ENCODE assay signal across 20 cellular contexts in the genomic region with DNA sequence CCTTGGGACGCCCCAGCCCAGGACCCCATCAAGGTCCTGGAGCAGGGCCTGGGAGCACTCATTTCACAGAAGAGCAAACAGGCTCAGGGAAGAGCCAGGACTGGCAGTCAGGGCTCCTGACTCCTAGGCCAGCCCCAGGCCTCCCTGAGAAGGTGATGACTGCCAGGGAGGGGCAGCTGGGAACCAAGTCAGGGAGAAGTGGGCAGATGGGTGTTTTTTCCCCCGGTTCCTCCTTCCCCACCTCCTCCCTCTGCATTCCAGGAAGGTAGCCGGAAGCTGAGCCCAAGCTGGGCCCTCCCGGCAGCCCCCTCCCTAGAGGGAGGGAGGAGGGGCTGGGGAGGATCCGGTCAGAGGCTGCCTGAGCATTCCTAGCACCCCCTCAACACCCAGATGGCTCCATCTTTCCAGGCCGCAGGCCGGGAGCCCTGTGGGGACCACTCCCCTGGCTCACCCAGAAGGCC. TPM values are rescaled to one million over a fixed set of nuclear protein-coding genes. Genes with fewer than 3 reads are reported as not detected.
DNase-seq lines count a peak whose midpoint lies in the region; ATAC-seq, FAIRE-seq and TF ChIP-seq lines count a peak whose summit lies in the region.
"Had no signal": no experiment of that assay in that cellular context is flagged by ENCODE, and none has a peak within 500 bp of the region (broad histone marks: within the 10 kb centered on the region; RNA-seq: fewer than 3 reads in every experiment).

No MANE protein-coding gene starts in this region.

- no peaks in the 10 kb centered on the region for H4K20me1 ChIP-seq in GM12878 (ENCODE audit: control insufficient read depth, insufficient read depth)

- intact Hi-C loops in GM12878 (cut with micrococcal nuclease; ENCODE audit: unreplicated experiment): no loop called here

- no TSS peak for BruUV-seq in GM12878 (replicated peaks; lab: Mats Ljungman, UMichigan)

- TF ChIP-seq CTCF in GM12878 (IDR thresholded peaks at IDR 0.05 in 2 of 3, conservative IDR thresholded peaks at IDR 0.05 in 1 of 3; ENCODE audit: control insufficient read depth in 2 of 3, extremely low read depth in 1 of 3, insufficient read depth in 1 of 3, low read depth in 3 of 3, low read length in 3 of 3): no peak

- POLR2A ChIA-PET in GM12878 (lab: Charles Lee): interaction anchor here (0.6 kb wide), 1 partner anchor 686 kb away, joined by 4 read pairs; no protein-coding TSS in a partner anchor

- H2AFZ ChIP-seq in GM12878 (ENCODE audit: control insufficient read depth, low read depth, low read length): peak overlapping the region; percentile 62; the same call in 1 of the 2 replicates

- no peak overlapping the region for H3K4me3 Mint-ChIP-seq in stimulated activated naive CD8-positive, alpha-beta T cell treated with anti-CD3 and anti-CD28 coated beads, Interleukin-15, amount 100 ng/mL, for 72 hours
- H3K4me3 Mint-ChIP-seq: activated CD4-positive, alpha-beta T cell treated with anti-CD3 and anti-CD28 coated beads for 36 hours; activated T-cell treated with anti-CD3 and anti-CD28 coated beads, Interleukin-2, amount 50 U/mL, for 24 hours; HFFc6; naive B cell; T-helper 1 cell treated with Interleukin-12 subunit alpha and Interleukin-12 subunit beta and Interleukin-4 antibody, amounts not matched to agents 30 μg/mL and 1 μg/mL, for 36 hours had no signal

- no peaks in the 10 kb centered on the region for H3K4me1 ChIP-seq in GM12878 (ENCODE audit: control insufficient read depth, insufficient read depth, low read length)
- H3K4me1 ChIP-seq in mesodermal cell (ENCODE audit: control insufficient read depth, insufficient read depth, low read length, poor library complexity, severe bottlenecking): peaks cover 55% of the 10 kb centered on the region

- no peak overlapping the region for H3K9ac ChIP-seq in GM12878 (ENCODE audit: control insufficient read depth, insufficient read depth, low read length)

- H3K79me2 ChIP-seq in GM12878 (ENCODE audit: control insufficient read depth, insufficient read depth, low read length): no peaks in the 10 kb centered on the region

- H3K4me1 Mint-ChIP-seq in stimulated activated naive CD8-positive, alpha-beta T cell treated with anti-CD3 and anti-CD28 coated beads, Interleukin-15, amount 100 ng/mL, for 72 hours: peaks cover 18% of the 10 kb centered on the region

- H3K36me3 ChIP-seq in GM12878 (ENCODE audit: control insufficient read depth in 2 of 2, insufficient read depth in 2 of 2, low read length in 1 of 2) (no peaks in the 10 kb centered on the region), mesodermal cell (ENCODE audit: control insufficient read depth, insufficient read depth, low read length) (peaks cover 44% of the 10 kb centered on the region)
- H3K36me3 ChIP-seq: esophagus muscularis mucosa, tibial nerve had no signal

- H3K9me3 ChIP-seq in GM12878 (replicated peaks; ENCODE audit: control insufficient read depth, insufficient read depth, low read length): no peaks in the 10 kb centered on the region
- H3K9me3 ChIP-seq in mesodermal cell (ENCODE audit: control insufficient read depth, low read length): no peaks in the 10 kb centered on the region
- H3K9me3 ChIP-seq: esophagus muscularis mucosa, tibial nerve had no signal

- in situ Hi-C loops in GM12878 (cut with MboI): no loop called here

- no peaks in the 10 kb centered on the region for H3K27me3 ChIP-seq in GM12878 (replicated peaks in 1 of 2; ENCODE audit: control insufficient read depth in 2 of 2, insufficient read depth in 2 of 2, low read length in 1 of 2)
- H3K27me3 ChIP-seq: tibial nerve had no signal

- FAIRE-seq in GM12878 (lab: Jason Lieb, UNC): no peak
- FAIRE-seq: colon, RCC 7860 had no signal

- H3K27me3 Mint-ChIP-seq in stimulated activated naive CD8-positive, alpha-beta T cell treated with anti-CD3 and anti-CD28 coated beads, Interleukin-15, amount 100 ng/mL, for 72 hours: peaks cover 7% of the 10 kb centered on the region
- H3K27me3 Mint-ChIP-seq: activated CD4-positive, alpha-beta T cell treated with anti-CD3 and anti-CD28 coated beads for 36 hours had no signal

- no peak overlapping the region for H3K4me3 ChIP-seq in GM12878
- H3K4me3 ChIP-seq in mesodermal cell (ENCODE audit: extremely low read depth, insufficient read depth, low read length, poor library complexity, severe bottlenecking): no peak overlapping the region
- H3K4me3 ChIP-seq: esophagus muscularis mucosa, tibial nerve had no signal

- RAD21 ChIA-PET in GM12878 (lab: Charles Lee; ENCODE audit: unreplicated experiment): interaction anchor here (1.2 kb wide), 1 partner anchor 13 kb away, joined by 3 read pairs; no protein-coding TSS in a partner anchor

- SMC1A ChIA-PET in GM12878 (lab: Charles Lee; ENCODE audit: uncharacterized antibody, unreplicated experiment): no interaction called here

- no peaks in the 10 kb centered on the region for H3K9me3 Mint-ChIP-seq in stimulated activated naive CD8-positive, alpha-beta T cell treated with anti-CD3 and anti-CD28 coated beads, Interleukin-15, amount 100 ng/mL, for 72 hours
- H3K9me3 Mint-ChIP-seq: activated T-cell treated with anti-CD3 and anti-CD28 coated beads, Interleukin-2, amount 50 U/mL, for 24 hours; HFFc6; naive B cell; T-helper 1 cell treated with Interleukin-12 subunit alpha and Interleukin-12 subunit beta and Interleukin-4 antibody, amounts not matched to agents 30 μg/mL and 1 μg/mL, for 36 hours had no signal

- no peak for ATAC-seq in stimulated activated naive CD8-positive, alpha-beta T cell treated with anti-CD3 and anti-CD28 coated beads, Interleukin-15, amount 100 ng/mL, for 72 hours
- no peak for ATAC-seq in stimulated activated naive CD8-positive, alpha-beta T cell treated with anti-CD3 and anti-CD28 coated beads, Interleukin-15, Interleukin-2, amounts not matched to agents 100 U/mL and 50 U/mL, for 24 hours
- no peak for ATAC-seq in GM12878
- no peak for ATAC-seq in HG03342 (IDR thresholded peaks at IDR 0.05; ENCODE audit: unreplicated experiment)
- ATAC-seq in GM19455 (IDR thresholded peaks at IDR 0.05; ENCODE audit: unreplicated experiment): no peak
- ATAC-seq: activated CD4-positive, alpha-beta T cell treated with anti-CD3 and anti-CD28 coated beads for 36 hours had no signal

- no peak for TF ChIP-seq RAD21 in GM12878 (IDR thresholded peaks at IDR 0.05; ENCODE audit: insufficient read depth, low read depth, low read length)

- TF ChIP-seq EP300 in GM12878 (IDR thresholded peaks at IDR 0.05; ENCODE audit: borderline replicate concordance in 1 of 2, control insufficient read depth in 1 of 2, low read depth in 2 of 2, low read length in 2 of 2): no peak

- 42% methylated on average over 6 of the region's 7 CpGs for WGBS in GM12878 (ENCODE audit: insufficient coverage, insufficient replicate concordance, low lambda C conversion rate, missing lambda C conversion rate)
- WGBS in mesodermal cell (ENCODE audit: insufficient coverage in 2 of 2), 2 experiments: 83 to 90% methylated on average over 1 to 2 of the region's 7 CpGs

- CTCF ChIA-PET in GM12878 (lab: Yijun Ruan, JAX): interaction anchor here (0.7 to 1.5 kb wide), 2 partner anchors 23 to 25 kb away, joined by 3 to 4 read pairs; no protein-coding TSS in a partner anchor

- no peak overlapping the region for H3K4me2 ChIP-seq in GM12878 (ENCODE audit: control insufficient read depth, insufficient read depth)

- H3K27ac Mint-ChIP-seq in stimulated activated naive CD8-positive, alpha-beta T cell treated with anti-CD3 and anti-CD28 coated beads, Interleukin-15, amount 100 ng/mL, for 72 hours: peak overlapping the region; percentile 19 to 42
- H3K27ac Mint-ChIP-seq: activated CD4-positive, alpha-beta T cell treated with anti-CD3 and anti-CD28 coated beads for 36 hours; HFFc6; T-helper 1 cell treated with Interleukin-12 subunit alpha and Interleukin-12 subunit beta and Interleukin-4 antibody, amounts not matched to agents 30 μg/mL and 1 μg/mL, for 36 hours had no signal

- DNase-seq in stimulated activated naive CD8-positive, alpha-beta T cell treated with anti-CD3 and anti-CD28 coated beads, Interleukin-15, amount 100 ng/mL, for 72 hours: no peak
- no peak for DNase-seq in stimulated activated naive CD8-positive, alpha-beta T cell treated with anti-CD3 and anti-CD28 coated beads, Interleukin-15, Interleukin-2, amounts not matched to agents 100 U/mL and 50 U/mL, for 24 hours
- DNase-seq in GM12878 (ENCODE audit: low read depth, low spot score) (no peak), ureter (ENCODE audit: low spot score) (no peak)
- DNase-seq in stimulated activated CD8-positive, alpha-beta memory T cell treated with anti-CD3 and anti-CD28 coated beads, Interleukin-4, amount 100 ng/mL, for 48 hours: no peak
- DNase-seq: activated T-cell treated with anti-CD3 and anti-CD28 coated beads, Interleukin-2, amount 50 U/mL, for 24 hours; HFFc6; naive B cell; NCI-H187 treated with DMSO at 0.1 percent for 48 hours; NCI-H69; retina had no signal

- H3K27ac ChIP-seq in GM12878 (ENCODE audit: control insufficient read depth, insufficient read depth): no peak overlapping the region
- peak overlapping the region; percentile 79 for H3K27ac ChIP-seq in mesodermal cell (ENCODE audit: low read depth, low read length, severe bottlenecking)
- H3K27ac ChIP-seq: esophagus muscularis mucosa, tibial nerve had no signal

- no peak for TF ChIP-seq POLR2A in GM12878 (IDR thresholded peaks at IDR 0.05; ENCODE audit: low read depth, low read length)

RNA-seq across cellular contexts. Expression of a gene that starts 19.6 kb away (rescaled TPM):
- 24.0 and 28.0 TPM in 2 replicates for total RNA-seq in GM12878 (2013; cell fraction: nucleolus; rRNA removed)
- total RNA-seq in GM12878 (2014; rRNA removed) (1.0 and 1.1 TPM in 2 replicates), GM12878 (2014; rRNA removed; fragmentation: Illumina TruSeq; extraction: Trizol) (0.27 and 0.60 TPM in 2 replicates), GM12878 (2021) (2.0 and 3.1 TPM in 2 replicates), ureter (4.7 TPM)
- polyA plus RNA-seq in GM12878 (2011; ENCODE audit: low read depth): 1.1 TPM
- polyA plus RNA-seq in GM12878 (2011; rRNA removed) (9.6 and 15.6 TPM in 2 replicates), GM12878 (2014; fragmentation: Illumina TruSeq; extraction: Trizol) (0.93 and 1.2 TPM in 2 replicates), GM12878 (2014; fragmentation: Nextera tagmentation; extraction: Ambion mirVana) (under 1 TPM; 0.33 to 0.55 TPM), GM12878 (2014; rRNA removed) (1.7 TPM in 2 replicates), GM12878 (2016; fragmentation: Nextera tagmentation; extraction: Ambion mirVana) (under 1 TPM; 0.50 to 0.64 TPM)
- 24.7 and 27.8 TPM in 2 replicates for polyA plus RNA-seq in GM12878 (2011; cell fraction: cytosol; rRNA removed)
- 201 and 207 TPM in 2 replicates for polyA plus RNA-seq in GM12878 (2011; cell fraction: nucleus; rRNA removed)
- polyA plus RNA-seq in GM12878 (2012): 1.7 and 2.1 TPM in 2 replicates
- polyA minus RNA-seq in GM12878 (2011; rRNA and poly(A)+ RNA removed): 14.6 and 28.9 TPM in 2 replicates
- 17.6 and 22.6 TPM in 2 replicates for polyA minus RNA-seq in GM12878 (2011; cell fraction: cytosol; rRNA and poly(A)+ RNA removed)
- 38.2 and 54.2 TPM in 2 replicates for polyA minus RNA-seq in GM12878 (2011; cell fraction: nucleus; rRNA and poly(A)+ RNA removed)
- 69.9 TPM for polyA plus RNA-seq in mesodermal cell (2013, experiment 1 of 2)
- polyA plus RNA-seq in mesodermal cell (2013, experiment 2 of 2): 71.1 TPM

RNA-seq across cellular contexts. Expression of a gene that starts 20.4 kb away (rescaled TPM):
- total RNA-seq in GM12878 (2013; cell fraction: nucleolus; rRNA removed): 43.6 and 56.9 TPM in 2 replicates
- total RNA-seq in GM12878 (2014; rRNA removed) (233 and 251 TPM in 2 replicates), GM12878 (2014; rRNA removed; fragmentation: Illumina TruSeq; extraction: Trizol) (202 and 218 TPM in 2 replicates), GM12878 (2021) (157 and 160 TPM in 2 replicates), ureter (98.7 TPM)
- 130 TPM for polyA plus RNA-seq in GM12878 (2011; ENCODE audit: low read depth)
- polyA plus RNA-seq in GM12878 (2011; rRNA removed) (373 and 532 TPM in 2 replicates), GM12878 (2014; fragmentation: Illumina TruSeq; extraction: Trizol) (167 and 194 TPM in 2 replicates), GM12878 (2014; fragmentation: Nextera tagmentation; extraction: Ambion mirVana) (100 to 1,000 TPM; 800 to 840 TPM), GM12878 (2014; rRNA removed) (252 and 261 TPM in 2 replicates), GM12878 (2016; fragmentation: Nextera tagmentation; extraction: Ambion mirVana) (100 to 1,000 TPM; 390 to 393 TPM)
- 536 and 608 TPM in 2 replicates for polyA plus RNA-seq in GM12878 (2011; cell fraction: cytosol; rRNA removed)
- 121 and 202 TPM in 2 replicates for polyA plus RNA-seq in GM12878 (2011; cell fraction: nucleus; rRNA removed)
- polyA plus RNA-seq in GM12878 (2012): 400 and 645 TPM in 2 replicates
- 208 and 236 TPM in 2 replicates for polyA minus RNA-seq in GM12878 (2011; rRNA and poly(A)+ RNA removed)
- 78.8 and 105 TPM in 2 replicates for polyA minus RNA-seq in GM12878 (2011; cell fraction: cytosol; rRNA and poly(A)+ RNA removed)
- 58.0 and 65.3 TPM in 2 replicates for polyA minus RNA-seq in GM12878 (2011; cell fraction: nucleus; rRNA and poly(A)+ RNA removed)
- 270 TPM for polyA plus RNA-seq in mesodermal cell (2013, experiment 1 of 2)
- polyA plus RNA-seq in mesodermal cell (2013, experiment 2 of 2): 257 TPM

RNA-seq across cellular contexts. Expression of a gene that starts 20.7 kb away (rescaled TPM):
- total RNA-seq in GM12878 (2013; cell fraction: nucleolus; rRNA removed): 16.7 and 19.0 TPM in 2 replicates
- 136 TPM in 2 replicates for total RNA-seq in GM12878 (2014; rRNA removed)
- 117 and 135 TPM in 2 replicates for total RNA-seq in GM12878 (2014; rRNA removed; fragmentation: Illumina TruSeq; extraction: Trizol)
- total RNA-seq in GM12878 (2021): 127 and 129 TPM in 2 replicates
- polyA plus RNA-seq in GM12878 (2011; ENCODE audit: low read depth): 42.9 TPM
- 94.3 and 94.4 TPM in 2 replicates for polyA plus RNA-seq in GM12878 (2011; rRNA removed)
- polyA plus RNA-seq in GM12878 (2011; cell fraction: cytosol; rRNA removed): 79.0 and 88.7 TPM in 2 replicates
- 24.1 and 39.1 TPM in 2 replicates for polyA plus RNA-seq in GM12878 (2011; cell fraction: nucleus; rRNA removed)
- 51.3 and 51.6 TPM in 2 replicates for polyA plus RNA-seq in GM12878 (2012)
- 92.7 and 120 TPM in 2 replicates for polyA plus RNA-seq in GM12878 (2014; fragmentation: Illumina TruSeq; extraction: Trizol)
- polyA plus RNA-seq in GM12878 (2014; fragmentation: Nextera tagmentation; extraction: Ambion mirVana): 10 to 100 TPM; 54.8 to 99.9 TPM
- 110 and 130 TPM in 2 replicates for polyA plus RNA-seq in GM12878 (2014; rRNA removed)
- polyA plus RNA-seq in GM12878 (2016; fragmentation: Nextera tagmentation; extraction: Ambion mirVana): 100 to 1,000 TPM; 281 to 282 TPM
- 78.7 and 79.0 TPM in 2 replicates for polyA minus RNA-seq in GM12878 (2011; rRNA and poly(A)+ RNA removed)
- 31.3 and 34.8 TPM in 2 replicates for polyA minus RNA-seq in GM12878 (2011; cell fraction: cytosol; rRNA and poly(A)+ RNA removed)
- polyA minus RNA-seq in GM12878 (2011; cell fraction: nucleus; rRNA and poly(A)+ RNA removed): 19.6 and 36.2 TPM in 2 replicates
- 34.0 TPM for polyA plus RNA-seq in mesodermal cell (2013, experiment 1 of 2)
- 29.7 TPM for polyA plus RNA-seq in mesodermal cell (2013, experiment 2 of 2)
- total RNA-seq in ureter: 10.4 TPM

RNA-seq across cellular contexts. Expression of a gene that starts 44.8 kb away (rescaled TPM):
- 70.4 and 77.9 TPM in 2 replicates for total RNA-seq in GM12878 (2013; cell fraction: nucleolus; rRNA removed)
- 38.9 and 44.1 TPM in 2 replicates for total RNA-seq in GM12878 (2014; rRNA removed)
- 37.5 and 42.3 TPM in 2 replicates for total RNA-seq in GM12878 (2014; rRNA removed; fragmentation: Illumina TruSeq; extraction: Trizol)
- total RNA-seq in GM12878 (2021): 45.5 and 49.2 TPM in 2 replicates
- polyA plus RNA-seq in GM12878 (2011; ENCODE audit: low read depth): 9.2 TPM
- polyA plus RNA-seq in GM12878 (2011; rRNA removed): 69.1 and 73.9 TPM in 2 replicates
- 58.3 and 63.7 TPM in 2 replicates for polyA plus RNA-seq in GM12878 (2011; cell fraction: cytosol; rRNA removed)
- polyA plus RNA-seq in GM12878 (2011; cell fraction: nucleus; rRNA removed): 41.9 and 45.9 TPM in 2 replicates
- polyA plus RNA-seq in GM12878 (2012): 13.8 and 20.9 TPM in 2 replicates
- 39.1 and 47.2 TPM in 2 replicates for polyA plus RNA-seq in GM12878 (2014; fragmentation: Illumina TruSeq; extraction: Trizol)
- 10 to 100 TPM in 1 of 2 experiments, 1 to 10 TPM in 1; 8.8 to 14.6 TPM for polyA plus RNA-seq in GM12878 (2014; fragmentation: Nextera tagmentation; extraction: Ambion mirVana)
- polyA plus RNA-seq in GM12878 (2014; rRNA removed): 32.7 and 34.6 TPM in 2 replicates
- 10 to 100 TPM; 47.7 to 49.5 TPM for polyA plus RNA-seq in GM12878 (2016; fragmentation: Nextera tagmentation; extraction: Ambion mirVana)
- polyA minus RNA-seq in GM12878 (2011; rRNA and poly(A)+ RNA removed): 79.7 and 106 TPM in 2 replicates
- 32.2 and 57.0 TPM in 2 replicates for polyA minus RNA-seq in GM12878 (2011; cell fraction: cytosol; rRNA and poly(A)+ RNA removed)
- polyA minus RNA-seq in GM12878 (2011; cell fraction: nucleus; rRNA and poly(A)+ RNA removed): 33.6 and 63.5 TPM in 2 replicates
- 174 TPM for polyA plus RNA-seq in mesodermal cell (2013, experiment 1 of 2)
- 172 TPM for polyA plus RNA-seq in mesodermal cell (2013, experiment 2 of 2)
- total RNA-seq in ureter: 40.7 TPM

RNA-seq across cellular contexts. Expression of a gene that starts 56.1 kb away (rescaled TPM):
- total RNA-seq in GM12878 (2013; cell fraction: nucleolus; rRNA removed): 213 and 225 TPM in 2 replicates
- total RNA-seq in GM12878 (2014; rRNA removed) (156 and 158 TPM in 2 replicates), GM12878 (2014; rRNA removed; fragmentation: Illumina TruSeq; extraction: Trizol) (142 and 152 TPM in 2 replicates), GM12878 (2021) (294 and 315 TPM in 2 replicates), ureter (118 TPM)
- 88.1 TPM for polyA plus RNA-seq in GM12878 (2011; ENCODE audit: low read depth)
- polyA plus RNA-seq in GM12878 (2011; rRNA removed) (165 and 313 TPM in 2 replicates), GM12878 (2014; fragmentation: Illumina TruSeq; extraction: Trizol) (312 and 333 TPM in 2 replicates), GM12878 (2014; fragmentation: Nextera tagmentation; extraction: Ambion mirVana) (1 to 10 TPM; 3.3 to 6.4 TPM), GM12878 (2014; rRNA removed) (188 and 204 TPM in 2 replicates), GM12878 (2016; fragmentation: Nextera tagmentation; extraction: Ambion mirVana) (10 to 100 TPM; 92.1 to 92.7 TPM)
- 385 and 386 TPM in 2 replicates for polyA plus RNA-seq in GM12878 (2011; cell fraction: cytosol; rRNA removed)
- polyA plus RNA-seq in GM12878 (2011; cell fraction: nucleus; rRNA removed): 355 and 386 TPM in 2 replicates
- polyA plus RNA-seq in GM12878 (2012): 145 and 173 TPM in 2 replicates
- polyA minus RNA-seq in GM12878 (2011; rRNA and poly(A)+ RNA removed): 615 and 704 TPM in 2 replicates
- polyA minus RNA-seq in GM12878 (2011; cell fraction: cytosol; rRNA and poly(A)+ RNA removed): 158 and 174 TPM in 2 replicates
- polyA minus RNA-seq in GM12878 (2011; cell fraction: nucleus; rRNA and poly(A)+ RNA removed): 88.4 and 155 TPM in 2 replicates
- 708 TPM for polyA plus RNA-seq in mesodermal cell (2013, experiment 1 of 2)
- polyA plus RNA-seq in mesodermal cell (2013, experiment 2 of 2): 593 TPM
